ENCODE assay signal across 8 cellular contexts in the genomic region with DNA sequence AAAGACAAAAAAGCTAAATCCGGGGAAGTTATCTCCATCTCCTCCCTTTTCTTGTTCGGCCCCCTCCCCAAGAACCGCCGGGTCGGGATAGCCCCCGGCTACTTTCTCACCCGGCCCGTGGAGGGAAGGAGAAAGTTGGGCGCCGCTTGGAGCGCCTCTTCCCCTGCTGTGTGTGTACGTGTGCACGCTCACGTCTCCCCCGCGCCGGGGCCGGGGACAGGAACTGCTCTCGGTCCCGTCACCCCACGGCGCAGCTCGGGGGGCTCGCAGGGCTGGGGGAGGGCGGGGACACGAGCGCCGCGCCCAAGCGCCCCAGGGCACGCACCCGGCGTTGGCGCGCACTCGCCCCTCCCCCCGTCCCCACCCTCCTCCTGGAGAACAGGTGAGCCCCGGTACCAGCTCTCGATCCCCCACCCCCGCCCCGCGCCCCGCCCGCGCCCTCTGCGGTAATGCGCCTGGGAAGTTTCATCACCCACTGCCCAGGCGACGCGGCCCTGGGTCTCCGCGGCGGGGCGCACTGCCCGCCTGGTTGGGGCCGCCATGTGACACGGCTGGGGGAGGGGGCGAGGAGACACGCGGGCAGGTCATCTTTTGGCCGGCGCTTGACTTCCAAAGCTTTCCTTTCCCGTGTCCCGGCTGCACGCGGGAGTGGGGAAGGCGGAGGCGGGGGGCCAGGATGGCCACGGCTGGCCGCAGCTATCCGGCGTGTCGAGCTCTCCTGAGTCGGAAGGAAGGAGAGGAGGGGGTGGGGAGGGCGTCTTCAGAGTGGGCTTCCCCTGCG. TPM values are rescaled to one million over a fixed set of nuclear protein-coding genes. Genes with fewer than 3 reads are reported as not detected.
A peak's percentile ranks its signal among the peaks of the same experiment; 100 is the strongest.
DNase-seq lines count a peak whose midpoint lies in the region; ATAC-seq and TF ChIP-seq lines count a peak whose summit lies in the region.

No MANE protein-coding gene starts in this region.

- peak overlapping the region; percentile 77 for H2AFZ ChIP-seq in hepatocyte

- no peaks in the 10 kb centered on the region for H3K9me3 Mint-ChIP-seq in activated CD8-positive, alpha-beta memory T cell treated with anti-CD3 and anti-CD28 coated beads, Interleukin-2, amount 10 ng/mL, durations not matched to agents 7 days and 5 days (ENCODE audit: low read depth)

- peak overlapping the region; percentile 88 for H3K27ac Mint-ChIP-seq in activated CD8-positive, alpha-beta memory T cell treated with anti-CD3 and anti-CD28 coated beads, Interleukin-2, amount 10 ng/mL, durations not matched to agents 7 days and 5 days

- H3K27ac ChIP-seq in cardiac muscle cell (peak overlapping the region; percentile 74), hepatocyte (peak overlapping the region; percentile 94)

- no peaks in the 10 kb centered on the region for H3K9me2 ChIP-seq in hepatocyte (replicated peaks; ENCODE audit: insufficient read depth)

- H3K27me3 ChIP-seq in cardiac muscle cell (no peaks in the 10 kb centered on the region), hepatocyte (peaks cover 17% of the 10 kb centered on the region)

- WGBS in hepatocyte (ENCODE audit: low lambda C conversion rate, missing lambda C conversion rate): 1% methylated on average over 20 of the region's 76 CpGs

- CTCF ChIA-PET in activated CD8-positive, alpha-beta memory T cell treated with anti-CD3 and anti-CD28 coated beads, Interleukin-2, amount 10 ng/mL, durations not matched to agents 7 days and 5 days (lab: Charles Lee): interaction anchor here (0.7 to 7.0 kb wide), 7 partner anchors 8 to 615 kb away, joined by 3 to 121 read pairs (median 4); a partner anchor contains a TSS

- H3K4me1 Mint-ChIP-seq in activated CD8-positive, alpha-beta memory T cell treated with anti-CD3 and anti-CD28 coated beads, Interleukin-2, amount 10 ng/mL, durations not matched to agents 7 days and 5 days: peaks cover 50% of the 10 kb centered on the region

- peaks cover 23% of the 10 kb centered on the region for H3K79me2 ChIP-seq in hepatocyte

- peaks cover 60% of the 10 kb centered on the region for H3K27me3 Mint-ChIP-seq in activated CD8-positive, alpha-beta memory T cell treated with anti-CD3 and anti-CD28 coated beads, Interleukin-2, amount 10 ng/mL, durations not matched to agents 7 days and 5 days

- H3K9me3 ChIP-seq in cardiac muscle cell (ENCODE audit: low read depth) (no peaks in the 10 kb centered on the region), hepatocyte (ENCODE audit: low read depth) (no peaks in the 10 kb centered on the region)

- ATAC-seq in HG03571 (IDR thresholded peaks at IDR 0.05; ENCODE audit: unreplicated experiment): peak; percentile 30
- peak; percentile 49 for ATAC-seq in activated CD8-positive, alpha-beta memory T cell treated with anti-CD3 and anti-CD28 coated beads, Interleukin-2, amount 10 ng/mL, durations not matched to agents 7 days and 5 days

- peaks cover 26% of the 10 kb centered on the region for H3K4me1 ChIP-seq in cardiac muscle cell (ENCODE audit: low read depth)
- peaks cover 46% of the 10 kb centered on the region for H3K4me1 ChIP-seq in hepatocyte (ENCODE audit: insufficient read depth)

- intact Hi-C loops in cardiac septum (cut with DNase I): loop anchor here (10.0 kb wide), 1 partner anchor 125 kb away; no protein-coding TSS in a partner anchor

- H3K36me3 ChIP-seq in cardiac muscle cell (peaks cover 3% of the 10 kb centered on the region), hepatocyte (replicated peaks; ENCODE audit: insufficient read depth, low read depth) (no peaks in the 10 kb centered on the region)

- peak overlapping the region; percentile 96 for H3K4me2 ChIP-seq in hepatocyte

- peaks cover 19% of the 10 kb centered on the region for H3K36me3 Mint-ChIP-seq in activated CD8-positive, alpha-beta memory T cell treated with anti-CD3 and anti-CD28 coated beads, Interleukin-2, amount 10 ng/mL, durations not matched to agents 7 days and 5 days

- H3K4me3 ChIP-seq in cardiac muscle cell (peak overlapping the region; percentile 73), hepatocyte (peak overlapping the region; percentile 53)

- H4K20me1 ChIP-seq in hepatocyte (ENCODE audit: insufficient read depth, poor library complexity, severe bottlenecking): no peaks in the 10 kb centered on the region

- H3K4me3 Mint-ChIP-seq in activated CD8-positive, alpha-beta memory T cell treated with anti-CD3 and anti-CD28 coated beads, Interleukin-2, amount 10 ng/mL, durations not matched to agents 7 days and 5 days: peak overlapping the region; percentile 91

- peak; percentile 15 for TF ChIP-seq CTCF in cardiac muscle cell (IDR thresholded peaks at IDR 0.05; ENCODE audit: low read depth, low read length)
- peak; percentile 32 for TF ChIP-seq CTCF in hepatocyte (IDR thresholded peaks at IDR 0.05; ENCODE audit: poor library complexity)

- DNase-seq in cardiac muscle cell (ENCODE audit: low read depth in 1 of 2, low spot score in 1 of 2) (peak in 1 of 2 donors; percentile 80), cardiac septum (ENCODE audit: low spot score) (no peak), hepatocyte (ENCODE audit: low spot score) (peak; percentile 81), A172 (ENCODE audit: low spot score) (no peak)
- peak; percentile 78 for DNase-seq in activated CD8-positive, alpha-beta memory T cell treated with anti-CD3 and anti-CD28 coated beads, Interleukin-2, amount 10 ng/mL, durations not matched to agents 7 days and 5 days
- peak; percentile 49 to 60 for DNase-seq in stimulated activated CD4-positive, alpha-beta T cell treated with anti-CD3 and anti-CD28 coated beads, Interleukin-4, amount 100 ng/mL, for 48 hours (ENCODE audit: low read depth in 2 of 2)
- no peak for DNase-seq in stimulated activated naive CD4-positive, alpha-beta T cell (lab: John Stamatoyannopoulos, UW)

RNA-seq across cellular contexts. Expression of a gene that starts 1.3 kb away (rescaled TPM):
- total RNA-seq in cardiac muscle cell (83.4 and 138 TPM in 2 replicates), cardiac septum (6.0 TPM), hepatocyte (26.6 and 28.6 TPM in 2 replicates)
- polyA plus RNA-seq in cardiac muscle cell (45.1 and 65.2 TPM in 2 replicates), hepatocyte (27.8 and 38.8 TPM in 2 replicates)
- 10 to 100 TPM in 1 of 2 experiments, 1 to 10 TPM in 1; 6.7 to 13.0 TPM for total RNA-seq in activated CD8-positive, alpha-beta memory T cell treated with anti-CD3 and anti-CD28 coated beads, Interleukin-2, amount 10 ng/mL, durations not matched to agents 7 days and 5 days
- total RNA-seq in A172 (2014; rRNA removed; shearing (Covaris generic)): 0.03 and 0.10 TPM in 2 replicates

Comparison
In these comparisons a context has a peak if more than half of its experiments do, and no peak if none do; other contexts are left out.
1. DNase-seq: peak in activated CD8-positive, alpha-beta memory T cell treated with anti-CD3 and anti-CD28 coated beads, Interleukin-2, amount 10 ng/mL, durations not matched to agents 7 days and 5 days (single experiment), hepatocyte (single experiment) and stimulated activated CD4-positive, alpha-beta T cell treated with anti-CD3 and anti-CD28 coated beads, Interleukin-4, amount 100 ng/mL, for 48 hours (2 of 2); none in cardiac septum (single experiment), stimulated activated naive CD4-positive, alpha-beta T cell (0 of 6) and A172 (single experiment).